Comparison of ENCODE assay signal across 29 cellular contexts in the genomic region with DNA sequence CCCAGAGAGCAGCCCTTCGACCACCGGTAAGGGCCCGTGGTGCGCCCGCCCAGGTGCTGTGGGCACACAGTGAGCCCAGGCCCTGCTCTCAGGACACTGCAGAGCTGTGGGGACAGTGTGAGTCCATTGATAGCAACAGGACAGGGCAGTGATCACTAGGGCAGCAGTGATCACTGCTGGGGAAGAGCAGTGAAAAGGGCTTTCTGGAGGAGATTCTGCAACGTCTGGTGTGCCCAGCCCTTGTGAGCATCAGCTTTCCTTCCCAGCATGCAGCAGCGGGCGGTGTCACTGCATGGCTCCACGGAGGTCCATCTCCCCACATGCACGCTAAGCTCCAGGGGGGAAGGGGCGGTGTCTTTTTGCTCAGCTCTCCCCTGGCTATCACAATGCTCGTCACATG.
"Had no signal": no experiment of that assay in that cellular context is flagged by ENCODE, and none has a peak within 500 bp of the region (broad histone marks: within the 10 kb centered on the region; RNA-seq: fewer than 3 reads in every experiment).

No MANE protein-coding gene starts in this region.

- H3K4me1 ChIP-seq: prostate gland had no signal

- H3K4me1 Mint-ChIP-seq: activated B cell treated with CpG ODN at 0.5 μM for 24 hours, memory B cell had no signal

- H3K4me3 ChIP-seq: cardiac muscle cell, coronary artery, dorsolateral prefrontal cortex, ovary, prostate gland, thoracic aorta had no signal

- H3K27ac Mint-ChIP-seq: activated B cell treated with CpG ODN at 0.5 μM for 24 hours; activated CD8-positive, alpha-beta T cell treated with anti-CD3 and anti-CD28 coated beads for 36 hours; activated naive CD8-positive, alpha-beta T cell; immature natural killer cell; memory B cell; naive thymus-derived CD8-positive, alpha-beta T cell; stimulated activated effector memory CD8-positive, alpha-beta T cell treated with anti-CD3 and anti-CD28 coated beads, Interleukin-12 subunit alpha, Interleukin-12 subunit beta, amount 100 ng/mL, for 72 hours; stimulated activated naive CD8-positive, alpha-beta T cell treated with anti-CD3 and anti-CD28 coated beads, Interleukin-15, Interleukin-2, amounts not matched to agents 100 ng/mL and 50 ng/mL, for 24 hours had no signal

- H3K36me3 ChIP-seq: ovary had no signal

- DNase-seq: activated B cell treated with CpG ODN at 0.5 μM for 24 hours; activated CD4-positive, alpha-beta T cell treated with anti-CD3 and anti-CD28 coated beads, Interleukin-2, amount 50 U/mL, for 1 hour; activated CD8-positive, alpha-beta T cell treated with anti-CD3 and anti-CD28 coated beads for 36 hours; activated effector memory CD4-positive, alpha-beta T cell treated with Interleukin-2 at 50 U/mL for 16 hours; activated naive CD4-positive, alpha-beta T cell treated with Interleukin-2 at 50 U/mL for 16 hours; anterior cingulate cortex; cerebellar nuclear complex; dorsolateral prefrontal cortex; effector memory CD4-positive, alpha-beta T cell; foreskin fibroblast; hypothalamus; immature natural killer cell; kidney; left colon; naive thymus-derived CD8-positive, alpha-beta T cell; ovary; retina; small intestine; stimulated activated CD4-positive, alpha-beta T cell treated with anti-CD3 and anti-CD28 coated beads, Interleukin-4, amount 100 ng/mL, for 24 hours; T-helper 2 cell; trophoblast cell had no signal

- H3K27me3 Mint-ChIP-seq: activated B cell treated with CpG ODN at 0.5 μM for 24 hours; activated CD8-positive, alpha-beta T cell treated with anti-CD3 and anti-CD28 coated beads for 36 hours; activated naive CD8-positive, alpha-beta T cell; memory B cell; naive thymus-derived CD8-positive, alpha-beta T cell; stimulated activated naive CD8-positive, alpha-beta T cell treated with anti-CD3 and anti-CD28 coated beads, Interleukin-15, Interleukin-2, amounts not matched to agents 100 ng/mL and 50 ng/mL, for 24 hours had no signal

- H3K9me3 Mint-ChIP-seq: activated B cell treated with CpG ODN at 0.5 μM for 24 hours; activated CD8-positive, alpha-beta T cell treated with anti-CD3 and anti-CD28 coated beads for 36 hours; immature natural killer cell; memory B cell; naive thymus-derived CD8-positive, alpha-beta T cell; stimulated activated effector memory CD8-positive, alpha-beta T cell treated with anti-CD3 and anti-CD28 coated beads, Interleukin-12 subunit alpha, Interleukin-12 subunit beta, amount 100 ng/mL, for 72 hours; stimulated activated naive CD8-positive, alpha-beta T cell treated with anti-CD3 and anti-CD28 coated beads, Interleukin-15, Interleukin-2, amounts not matched to agents 100 ng/mL and 50 ng/mL, for 24 hours had no signal

- H3K4me3 Mint-ChIP-seq: activated B cell treated with CpG ODN at 0.5 μM for 24 hours; activated CD8-positive, alpha-beta T cell treated with anti-CD3 and anti-CD28 coated beads for 36 hours; activated naive CD8-positive, alpha-beta T cell; immature natural killer cell; memory B cell; naive thymus-derived CD8-positive, alpha-beta T cell; stimulated activated effector memory CD8-positive, alpha-beta T cell treated with anti-CD3 and anti-CD28 coated beads, Interleukin-12 subunit alpha, Interleukin-12 subunit beta, amount 100 ng/mL, for 72 hours; stimulated activated naive CD8-positive, alpha-beta T cell treated with anti-CD3 and anti-CD28 coated beads, Interleukin-15, Interleukin-2, amounts not matched to agents 100 ng/mL and 50 ng/mL, for 24 hours had no signal

- H3K9me3 ChIP-seq: ovary, prostate gland, thoracic aorta had no signal

- H3K27me3 ChIP-seq: cardiac muscle cell, dorsolateral prefrontal cortex, ovary had no signal

- H3K27ac ChIP-seq: cardiac muscle cell, coronary artery, ovary, prostate gland, thoracic aorta had no signal
